Comparison of ENCODE assay signal across 20 cellular contexts in genomic region chr6:40510442-40510841, GRCh38.
DNase-seq lines count a peak whose midpoint lies in the region; ATAC-seq, FAIRE-seq and TF ChIP-seq lines count a peak whose summit lies in the region.
"Had no signal": no experiment of that assay in that cellular context is flagged by ENCODE, and none has a peak within 500 bp of the region (broad histone marks: within the 10 kb centered on the region; RNA-seq: fewer than 3 reads in every experiment).

No MANE protein-coding gene starts in this region.

- H3K9me2 ChIP-seq in SK-N-SH = no peaks in the 10 kb centered on the region

- no peak overlapping the region for H2BK20ac ChIP-seq in H1 (ENCODE audit: low read length)

- H3K9ac ChIP-seq in SK-N-SH (no peak overlapping the region), H1 (replicated peaks in 1 of 4; ENCODE audit: extremely low read depth in 1 of 4, low read depth in 3 of 4, low read length in 3 of 4) (peak overlapping the region in 1 of 4 experiments; percentile 54; a peak in 1 of 7 replicates)
- H3K9ac ChIP-seq: GM23248 had no signal

- H3K9me3 ChIP-seq in SK-N-SH (no peaks in the 10 kb centered on the region), H1 (ENCODE audit: insufficient read depth in 2 of 2, low read depth in 1 of 2, low read length in 1 of 2) (no peaks in the 10 kb centered on the region)
- H3K9me3 ChIP-seq: Caco-2 had no signal

- H3K27ac ChIP-seq in SK-N-SH (ENCODE audit: low read depth in 2 of 2, low read length in 1 of 2) (peak overlapping the region in 1 of 2 experiments; percentile 88; a peak in 2 of 4 replicates), H1 (ENCODE audit: low read depth, low read length) (no peak overlapping the region)
- H3K27ac ChIP-seq: 22Rv1, GM23248 had no signal

- no peaks in the 10 kb centered on the region; the same call in 1 of the 2 replicates for H3K23me2 ChIP-seq in H1 (ENCODE audit: low read depth, low read length)

- no peak overlapping the region for H3K23ac ChIP-seq in H1 (ENCODE audit: insufficient read length)

- no peaks in the 10 kb centered on the region for H4K20me1 ChIP-seq in SK-N-SH (ENCODE audit: insufficient read depth)
- H4K20me1 ChIP-seq in H1 (replicated peaks in 1 of 2; ENCODE audit: control insufficient read depth in 1 of 2, insufficient read depth in 2 of 2, low read length in 2 of 2) = no peaks in the 10 kb centered on the region

- peak; percentile 75 for DNase-seq in SK-N-SH
- DNase-seq in G401 (ENCODE audit: low spot score) = peak; percentile 15
- DNase-seq in H1 (ENCODE audit: low read depth in 1 of 2, low spot score in 2 of 2) = no peak
- no peak for DNase-seq in COLO829 (ENCODE audit: low spot score)
- DNase-seq in mesenteric fat pad (ENCODE audit: low spot score) = no peak
- DNase-seq: AML-193; Caco-2; CD4-positive, alpha-beta memory T cell; DMS153; DND-41; GDM1; GM23248; H9 had no signal

- H4K91ac ChIP-seq in H1 (replicated peaks; ENCODE audit: insufficient read length, low read length) = no peak overlapping the region

- no peak overlapping the region for H3K14ac ChIP-seq in H1 (ENCODE audit: insufficient read length)

- no peaks in the 10 kb centered on the region for H3F3A ChIP-seq in SK-N-SH (replicated peaks; ENCODE audit: insufficient read depth)

- no peak overlapping the region for H3K4ac ChIP-seq in H1 (replicated peaks; ENCODE audit: insufficient read length, low read depth, low read length)

- H4K5ac ChIP-seq in H1 (ENCODE audit: insufficient read length, low read depth, low read length) = no peak overlapping the region

- TF ChIP-seq EP300 in SK-N-SH (IDR thresholded peaks at IDR 0.05; ENCODE audit: borderline replicate concordance in 1 of 2, low read depth in 1 of 2, low read length in 1 of 2) (peak in 1 of 2 experiments; percentile 88; a peak in 2 of 4 replicates), H1 (IDR thresholded peaks at IDR 0.05; ENCODE audit: borderline replicate concordance in 1 of 2, low read depth in 2 of 2, low read length in 2 of 2) (no peak)

- H3K4me2 ChIP-seq in SK-N-SH (no peak overlapping the region), H1 (ENCODE audit: insufficient read depth in 1 of 2, low read depth in 2 of 2, low read length in 2 of 2) (no peak overlapping the region)

- H4K8ac ChIP-seq in H1 (ENCODE audit: extremely low read depth, insufficient read depth, low read length) = no peak overlapping the region

- H3K4me3 ChIP-seq in SK-N-SH (ENCODE audit: low read depth in 2 of 2, low read length in 1 of 2) (no peak overlapping the region), H1 (ENCODE audit: extremely low read depth in 1 of 4, insufficient read depth in 2 of 4, low read depth in 3 of 4, low read length in 4 of 4) (no peak overlapping the region)
- H3K4me3 ChIP-seq: GM12878, GM23248 had no signal

- H3K18ac ChIP-seq in H1 (ENCODE audit: extremely low read depth, low read length) = no peak overlapping the region

- no peaks in the 10 kb centered on the region for H3K36me3 ChIP-seq in SK-N-SH (replicated peaks in 1 of 2; ENCODE audit: control insufficient read depth in 1 of 2, insufficient read depth in 2 of 2, low read length in 1 of 2)
- no peaks in the 10 kb centered on the region for H3K36me3 ChIP-seq in H1 (ENCODE audit: control insufficient read depth in 2 of 4, insufficient read depth in 4 of 4, low read length in 3 of 4)

- no peak for TF ChIP-seq CTCF in SK-N-SH (IDR thresholded peaks at IDR 0.05)
- no peak for TF ChIP-seq CTCF in H1 (IDR thresholded peaks at IDR 0.05; ENCODE audit: control extremely low read depth in 1 of 3, insufficient read depth in 1 of 3, low read depth in 1 of 3, low read length in 3 of 3)

- H3K4me1 ChIP-seq in SK-N-SH (ENCODE audit: control insufficient read depth in 1 of 2, insufficient read depth in 2 of 2, low read depth in 1 of 2, low read length in 1 of 2) (peaks cover 0 to 59% of the 10 kb centered on the region in 2 experiments; a peak in 2 of 4 replicates), H1 (replicated peaks in 1 of 4; ENCODE audit: control insufficient read depth in 3 of 4, insufficient read depth in 4 of 4, low read length in 3 of 4) (peaks cover 0 to 4% (median 0%) of the 10 kb centered on the region in 4 experiments; a peak in 1 of 7 replicates)
- H3K4me1 ChIP-seq: Caco-2 had no signal

- 0 out of 2 replicates have a peak overlapping the region, but pooled peaks have one; percentile 39 for H2BK12ac ChIP-seq in H1 (ENCODE audit: low read depth, low read length)

- in situ Hi-C loops in G401 (cut with HindIII; ENCODE audit: low sequenced_read_pairs) = no loop called here

- H2BK5ac ChIP-seq in H1 (ENCODE audit: low read depth, low read length) = no peak overlapping the region

- TF ChIP-seq RAD21 in SK-N-SH (IDR thresholded peaks at IDR 0.05; ENCODE audit: low read length) (peak; percentile 42), H1 (IDR thresholded peaks at IDR 0.05 in 1 of 2, conservative IDR thresholded peaks at IDR 0.05 in 1 of 2; ENCODE audit: low read depth in 2 of 2, low read length in 2 of 2) (no peak)

- H3K27me3 ChIP-seq in SK-N-SH (ENCODE audit: insufficient read depth) = no peaks in the 10 kb centered on the region
- no peaks in the 10 kb centered on the region; a peak in 1 of 7 replicates for H3K27me3 ChIP-seq in H1 (replicated peaks in 1 of 4; ENCODE audit: control insufficient read depth in 3 of 4, extremely low read depth in 1 of 4, insufficient read depth in 3 of 4, low read length in 3 of 4)

- no peak overlapping the region for H2BK120ac ChIP-seq in H1 (replicated peaks; ENCODE audit: low read depth, low read length)

- H2AFZ ChIP-seq in SK-N-SH (ENCODE audit: low read depth) (no peak overlapping the region), H1 (ENCODE audit: low read length) (no peak overlapping the region)
- H2AFZ ChIP-seq: GM23248 had no signal

- no peak for TF ChIP-seq POLR2A in H1 (IDR thresholded peaks at IDR 0.05; ENCODE audit: control extremely low read depth in 1 of 2, low read depth in 2 of 2, low read length in 2 of 2)

- H2BK15ac ChIP-seq in H1 (ENCODE audit: low read length) = no peak overlapping the region

- no peak overlapping the region for H3K56ac ChIP-seq in H1 (replicated peaks; ENCODE audit: insufficient read length, low read depth, low read length)

- POLR2A ChIA-PET in SK-N-SH (lab: Yijun Ruan, JAX) (interaction anchor here (1.0 kb wide), 2 partner anchors 76 to 99 kb away, joined by 3 read pairs; partner anchors contain the start of gene LRFN2), H1 (lab: Charles Lee; ENCODE audit: partially characterized antibody) (no interaction called here)

- no peak overlapping the region for H2AK5ac ChIP-seq in H1 (ENCODE audit: low read depth, low read length)

- no peaks in the 10 kb centered on the region for H3K79me2 ChIP-seq in SK-N-SH (ENCODE audit: insufficient read depth)
- no peaks in the 10 kb centered on the region for H3K79me2 ChIP-seq in H1 (ENCODE audit: control insufficient read depth in 1 of 2, insufficient read depth in 2 of 2, low read length in 2 of 2)

- no peaks in the 10 kb centered on the region for H3K79me1 ChIP-seq in H1 (ENCODE audit: low read depth, low read length)

- CTCF ChIA-PET in SK-N-SH (lab: Yijun Ruan, JAX) (interaction anchor here (0.7 to 2.4 kb wide), 5 partner anchors 14 to 182 kb away, joined by 3 to 9 read pairs (median 4); partner anchors contain the start of gene LRFN2), H1 (lab: Charles Lee; ENCODE audit: partially characterized antibody) (interaction anchor here (0.6 to 1.2 kb wide), 7 partner anchors 13 to 252 kb away, joined by 3 to 4 read pairs (median 3); no protein-coding TSS in a partner anchor)

- 28% methylated on average over 4 of the region's 4 CpGs for WGBS in SK-N-SH (ENCODE audit: low lambda C conversion rate)
- WGBS in H1 (ENCODE audit: extremely low coverage in 1 of 2, insufficient coverage in 1 of 2, insufficient read length in 1 of 2, insufficient replicate concordance in 2 of 2, low coverage in 1 of 2, low lambda C conversion rate in 2 of 2, missing lambda C conversion rate in 1 of 2), 2 experiments = 80% methylated on average over 4 of the region's 4 CpGs; no CpG with 5 or more reads in 1 of the 2 experiments

- no peak for FAIRE-seq in H1 (lab: Jason Lieb, UNC)
- FAIRE-seq: A204.1, GM12878, GM19239 had no signal

- ATAC-seq in SK-N-SH treated with all-trans-retinoic acid at 6 μM for 48 hours = no peak; the same call in 2 of the 3 replicates
- no peak for ATAC-seq in HG02610 (IDR thresholded peaks at IDR 0.05; ENCODE audit: unreplicated experiment)
- ATAC-seq: GM12878, HCT116 had no signal

TF ChIP-seq in SK-N-SH, 30 proteins besides CTCF, POLR2A, EP300 and RAD21 (continues in another document):
- TF ChIP-seq RCOR1 (IDR thresholded peaks at IDR 0.05; ENCODE audit: low read length) (peak; percentile 97), NRF1 (IDR thresholded peaks at IDR 0.05; ENCODE audit: low read depth, low read length) (no peak), GATA2 (CRISPR knock-in tag; IDR thresholded peaks at IDR 0.05) (peak; percentile 97), FOXJ3 (CRISPR knock-in tag; IDR thresholded peaks at IDR 0.05) (peak; percentile 95)

TF ChIP-seq in H1, 55 proteins besides CTCF, POLR2A, EP300 and RAD21:
- TF ChIP-seq YY1 (IDR thresholded peaks at IDR 0.05; ENCODE audit: low read depth, low read length) = no peak
- no peak for TF ChIP-seq RXRA (IDR thresholded peaks at IDR 0.05; ENCODE audit: insufficient read depth, low read depth, low read length)
- TF ChIP-seq NRF1 (IDR thresholded peaks at IDR 0.05; ENCODE audit: low read depth, low read length) = no peak
- no peak for TF ChIP-seq KDM1A (IDR thresholded peaks at IDR 0.05; ENCODE audit: borderline replicate concordance, low read length)
- TF ChIP-seq POLR2AphosphoS5 (IDR thresholded peaks at IDR 0.05; ENCODE audit: low read depth, low read length) = no peak
- TF ChIP-seq GABPA (IDR thresholded peaks at IDR 0.05; ENCODE audit: borderline replicate concordance, insufficient read depth, low read length) = no peak
- TF ChIP-seq CREB1 (IDR thresholded peaks at IDR 0.05) = no peak
- no peak for TF ChIP-seq JUN (IDR thresholded peaks at IDR 0.05; ENCODE audit: low read depth, low read length)
- no peak for TF ChIP-seq BACH1 (IDR thresholded peaks at IDR 0.05; ENCODE audit: low read length)
- TF ChIP-seq RBBP5 (IDR thresholded peaks at IDR 0.05; ENCODE audit: borderline replicate concordance, low read depth, low read length) = no peak
- no peak for TF ChIP-seq FOSL1 (IDR thresholded peaks at IDR 0.05; ENCODE audit: insufficient read depth, low read depth, low read length)
- no peak for TF ChIP-seq MAFK (IDR thresholded peaks at IDR 0.05; ENCODE audit: low read depth, low read length)
- TF ChIP-seq TCF12 (IDR thresholded peaks at IDR 0.05; ENCODE audit: low read depth, low read length) = no peak
- no peak for TF ChIP-seq KDM5A (IDR thresholded peaks at IDR 0.05; ENCODE audit: low read length)
- no peak for TF ChIP-seq SRF (IDR thresholded peaks at IDR 0.05; ENCODE audit: low read depth, low read length)
- TF ChIP-seq, protein P1, sequence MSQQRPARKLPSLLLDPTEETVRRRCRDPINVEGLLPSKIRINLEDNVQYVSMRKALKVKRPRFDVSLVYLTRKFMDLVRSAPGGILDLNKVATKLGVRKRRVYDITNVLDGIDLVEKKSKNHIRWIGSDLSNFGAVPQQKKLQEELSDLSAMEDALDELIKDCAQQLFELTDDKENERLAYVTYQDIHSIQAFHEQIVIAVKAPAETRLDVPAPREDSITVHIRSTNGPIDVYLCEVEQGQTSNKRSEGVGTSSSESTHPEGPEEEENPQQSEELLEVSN (IDR thresholded peaks at IDR 0.05) = no peak

Comparison
In these comparisons a context has a peak if more than half of its experiments do, and no peak if none do; other contexts are left out.
1. DNase-seq: peak in SK-N-SH (single experiment) and G401 (single experiment); none in H1 (0 of 2), COLO829 (single experiment) and mesenteric fat pad (single experiment).
2. Of the 17 proteins assayed by ChIP-seq in both H1 and SK-N-SH: peak only in H1: none; only in SK-N-SH: CHD2 and RAD21; in both: none; in neither: 14; mixed calls (peak in some experiments, not most) for 1.